ENCODE assay signal across 10 cellular contexts in genomic region chr3:183527421-183527979, GRCh38. TPM values are rescaled to one million over a fixed set of nuclear protein-coding genes. Genes with fewer than 3 reads are reported as not detected.
DNase-seq lines count a peak whose midpoint lies in the region; ATAC-seq and TF ChIP-seq lines count a peak whose summit lies in the region.
"Had no signal": no experiment of that assay in that cellular context is flagged by ENCODE, and none has a peak within 500 bp of the region (broad histone marks: within the 10 kb centered on the region; RNA-seq: fewer than 3 reads in every experiment).

No MANE protein-coding gene starts in this region.

- no peak for TF ChIP-seq EP300 in esophagus muscularis mucosa (IDR thresholded peaks at IDR 0.05)
- no peak for TF ChIP-seq EP300 in tibial nerve (IDR thresholded peaks at IDR 0.05)

- no peak overlapping the region for H3K9ac ChIP-seq in KMS-11

- H2AFZ ChIP-seq in KMS-11 (ENCODE audit: low read depth), result no peak overlapping the region

- DNase-seq in lower lobe of right lung (no peak), middle frontal gyrus (ENCODE audit: extremely low spot score, low spot score) (no peak), prostate gland (ENCODE audit: low spot score) (no peak), esophagus muscularis mucosa (ENCODE audit: extremely low spot score) (no peak), tibial nerve (ENCODE audit: low spot score in 2 of 2) (no peak)
- DNase-seq: mammary epithelial cell had no signal

- H3K9me3 ChIP-seq in lower lobe of right lung (no peaks in the 10 kb centered on the region), prostate gland (no peaks in the 10 kb centered on the region), esophagus muscularis mucosa (no peaks in the 10 kb centered on the region), tibial nerve (no peaks in the 10 kb centered on the region)

- H3K27ac ChIP-seq in KMS-11 (peak overlapping the region; percentile 33; the same call in 1 of the 2 replicates), lower lobe of right lung (no peak overlapping the region), prostate gland (no peak overlapping the region), esophagus muscularis mucosa (replicated peaks in 1 of 4) (no peak overlapping the region), tibial nerve (no peak overlapping the region)

- no peaks in the 10 kb centered on the region for H3K79me2 ChIP-seq in KMS-11 (ENCODE audit: insufficient read depth, low read depth)

- H3K4me1 ChIP-seq in KMS-11 (ENCODE audit: low read depth, poor library complexity, severe bottlenecking) (peaks cover 47% of the 10 kb centered on the region), lower lobe of right lung (peaks cover 15% of the 10 kb centered on the region), prostate gland (replicated peaks) (no peaks in the 10 kb centered on the region), esophagus muscularis mucosa (no peaks in the 10 kb centered on the region), tibial nerve (peaks cover 0 to 4% (median 0%) of the 10 kb centered on the region in 4 donors)

- TF ChIP-seq POLR2A in prostate gland (IDR thresholded peaks at IDR 0.05) (no peak), esophagus muscularis mucosa (IDR thresholded peaks at IDR 0.05; ENCODE audit: low read depth) (no peak), tibial nerve (IDR thresholded peaks at IDR 0.05) (no peak)

- H4K20me1 ChIP-seq in KMS-11 (ENCODE audit: insufficient read depth), result no peaks in the 10 kb centered on the region

- H3K4me3 ChIP-seq in KMS-11 (IDR thresholded peaks at IDR 0.05; ENCODE audit: insufficient read depth, low read depth, low read length) (peak overlapping the region; percentile 62), lower lobe of right lung (no peak overlapping the region), prostate gland (no peak overlapping the region), esophagus muscularis mucosa (no peak overlapping the region), tibial nerve (no peak overlapping the region)

- no peaks in the 10 kb centered on the region for H3K36me3 ChIP-seq in KMS-11 (ENCODE audit: insufficient read depth)
- peaks cover 4% of the 10 kb centered on the region for H3K36me3 ChIP-seq in lower lobe of right lung
- no peaks in the 10 kb centered on the region for H3K36me3 ChIP-seq in prostate gland
- no peaks in the 10 kb centered on the region for H3K36me3 ChIP-seq in esophagus muscularis mucosa
- no peaks in the 10 kb centered on the region for H3K36me3 ChIP-seq in tibial nerve

- no peaks in the 10 kb centered on the region for H3K27me3 ChIP-seq in KMS-11 (ENCODE audit: insufficient read depth, low read depth)
- H3K27me3 ChIP-seq in lower lobe of right lung (ENCODE audit: low read depth), result no peaks in the 10 kb centered on the region
- H3K27me3 ChIP-seq in prostate gland (replicated peaks; ENCODE audit: insufficient read depth), result no peaks in the 10 kb centered on the region
- no peaks in the 10 kb centered on the region for H3K27me3 ChIP-seq in esophagus muscularis mucosa
- H3K27me3 ChIP-seq in tibial nerve, result no peaks in the 10 kb centered on the region

- WGBS in prostate gland, result 88% methylated on average over 6 of the region's 6 CpGs
- 84% methylated on average over 4 of the region's 6 CpGs for WGBS in esophagus muscularis mucosa
- 86% methylated on average over 6 of the region's 6 CpGs for WGBS in tibial nerve, 2 donors

- ATAC-seq in GM18520 (IDR thresholded peaks at IDR 0.05; ENCODE audit: unreplicated experiment) (peak; percentile 75), GM21786 (IDR thresholded peaks at IDR 0.05; ENCODE audit: unreplicated experiment) (peak; percentile 81), lower lobe of right lung (peak; percentile 28 to 39)
- ATAC-seq: HCT116 had no signal

- peak overlapping the region; percentile 77 for H3K4me2 ChIP-seq in KMS-11

- TF ChIP-seq CTCF in KMS-11 (conservative IDR thresholded peaks at IDR 0.05; ENCODE audit: low read depth, low read length) (no peak), lower lobe of right lung (IDR thresholded peaks at IDR 0.05) (no peak), prostate gland (IDR thresholded peaks at IDR 0.05) (no peak), esophagus muscularis mucosa (IDR thresholded peaks at IDR 0.05) (no peak), tibial nerve (IDR thresholded peaks at IDR 0.05) (no peak)

- intact Hi-C loops in lower lobe of right lung (cut with DNase I), result no loop called here
- intact Hi-C loops in prostate gland (cut with DNase I), result no loop called here
- intact Hi-C loops in esophagus muscularis mucosa (cut with DNase I), result no loop called here

RNA-seq across cellular contexts. Expression of gene KLHL6, which starts 28.0 kb away (rescaled TPM):
- total RNA-seq in lower lobe of right lung (36.7 TPM), prostate gland (1 to 10 TPM; 1.0 to 1.2 TPM), esophagus muscularis mucosa (1 to 10 TPM in 2 of 4 donors, under 1 TPM in 2; 0.71 to 4.1 (median 1.3) TPM), tibial nerve (1 to 10 TPM; 2.1 to 4.5 (median 3.0) TPM)
